Comparison of ENCODE assay signal across 8 cellular contexts in the genomic region with DNA sequence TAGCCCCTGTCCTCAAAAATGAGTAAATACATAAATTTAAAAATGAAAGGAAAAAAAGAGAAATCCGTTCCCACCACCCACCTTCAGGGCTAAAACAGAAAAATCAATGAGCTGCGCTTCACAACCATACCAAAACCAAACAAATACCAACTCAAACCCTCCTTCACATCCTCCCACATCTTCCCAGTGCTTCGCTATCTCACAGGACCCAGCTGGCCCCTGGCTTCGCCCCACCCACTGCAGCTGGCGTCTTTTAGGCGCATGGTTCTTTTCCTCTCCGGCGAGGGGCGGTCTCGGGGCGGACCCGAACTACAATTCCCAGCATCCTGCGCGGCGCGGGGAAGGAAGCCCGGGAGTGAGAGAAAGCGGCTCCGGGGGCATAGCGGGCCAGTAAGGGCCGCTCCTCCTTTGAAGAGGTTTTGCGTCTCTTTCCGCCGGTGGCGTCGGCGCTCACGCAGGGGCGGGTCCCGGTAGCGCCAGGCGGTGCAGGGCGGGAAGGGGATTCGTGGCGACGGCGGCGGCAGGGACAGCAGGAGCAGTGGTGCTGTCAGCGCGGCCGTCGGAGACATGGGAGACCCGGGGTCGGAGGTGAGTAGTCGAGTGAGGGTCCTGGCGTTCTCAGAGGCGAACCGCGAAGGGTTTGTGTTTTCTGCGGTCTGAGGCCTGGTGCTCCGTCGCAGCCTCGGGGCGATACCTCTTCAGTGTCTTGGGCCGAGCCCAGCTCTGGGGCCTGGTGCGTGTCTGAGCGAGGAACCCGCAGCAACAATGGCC. TPM values are rescaled to one million over a fixed set of nuclear protein-coding genes. Genes with fewer than 3 reads are reported as not detected.
DNase-seq lines count a peak whose midpoint lies in the region; ATAC-seq and TF ChIP-seq lines count a peak whose summit lies in the region.

A gene with protein sequence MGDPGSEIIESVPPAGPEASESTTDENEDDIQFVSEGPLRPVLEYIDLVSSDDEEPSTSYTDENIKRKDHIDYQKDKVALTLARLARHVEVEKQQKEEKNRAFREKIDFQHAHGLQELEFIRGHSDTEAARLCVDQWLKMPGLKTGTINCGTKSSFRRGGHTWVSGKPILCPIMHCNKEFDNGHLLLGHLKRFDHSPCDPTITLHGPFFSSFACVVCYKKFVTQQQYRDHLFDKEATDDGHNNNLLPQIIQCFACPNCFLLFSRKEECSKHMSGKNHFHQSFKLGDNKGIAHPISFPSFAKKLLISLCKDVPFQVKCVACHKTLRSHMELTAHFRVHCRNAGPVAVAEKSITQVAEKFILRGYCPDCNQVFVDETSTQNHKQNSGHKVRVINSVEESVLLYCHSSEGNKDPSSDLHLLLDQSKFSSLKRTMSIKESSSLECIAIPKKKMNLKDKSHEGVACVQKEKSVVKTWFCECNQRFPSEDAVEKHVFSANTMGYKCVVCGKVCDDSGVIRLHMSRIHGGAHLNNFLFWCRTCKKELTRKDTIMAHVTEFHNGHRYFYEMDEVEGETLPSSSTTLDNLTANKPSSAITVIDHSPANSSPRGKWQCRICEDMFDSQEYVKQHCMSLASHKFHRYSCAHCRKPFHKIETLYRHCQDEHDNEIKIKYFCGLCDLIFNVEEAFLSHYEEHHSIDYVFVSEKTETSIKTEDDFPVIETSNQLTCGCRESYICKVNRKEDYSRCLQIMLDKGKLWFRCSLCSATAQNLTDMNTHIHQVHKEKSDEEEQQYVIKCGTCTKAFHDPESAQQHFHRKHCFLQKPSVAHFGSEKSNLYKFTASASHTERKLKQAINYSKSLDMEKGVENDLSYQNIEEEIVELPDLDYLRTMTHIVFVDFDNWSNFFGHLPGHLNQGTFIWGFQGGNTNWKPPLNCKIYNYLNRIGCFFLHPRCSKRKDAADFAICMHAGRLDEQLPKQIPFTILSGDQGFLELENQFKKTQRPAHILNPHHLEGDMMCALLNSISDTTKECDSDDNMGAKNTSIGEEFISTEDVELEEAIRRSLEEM (plus strand): TSS at position 502 of the 771 bp plus-strand sequence. CDS start 66 bp downstream, at position 568.

- H3K27me3 ChIP-seq in kidney epithelial cell (ENCODE audit: control insufficient read depth, insufficient read depth, low read length), result no peaks in the 10 kb centered on the region

- ATAC-seq in HG03439 (IDR thresholded peaks at IDR 0.05; ENCODE audit: unreplicated experiment), result peak; percentile 94

- DNase-seq in AML-193 (lab: John Stamatoyannopoulos, UW), result peak; percentile 97 to 98
- peak; percentile 100 for DNase-seq in NCI-H510A treated with DMSO at 0.1 percent for 48 hours (lab: John Stamatoyannopoulos, UW)
- peak; percentile 92 to 94 for DNase-seq in activated CD4-positive, alpha-beta T cell treated with anti-CD3 and anti-CD28 coated beads for 24 hours (ENCODE audit: low read depth in 2 of 2)
- DNase-seq in choroid plexus epithelial cell (ENCODE audit: low read depth), result peak; percentile 96
- peak; percentile 77 for DNase-seq in kidney epithelial cell (ENCODE audit: low read depth)
- DNase-seq in stimulated activated CD4-positive, alpha-beta T cell treated with anti-CD3 and anti-CD28 coated beads, Interleukin-15, amount 100 ng/mL, for 48 hours (ENCODE audit: low read depth in 2 of 2), result peak; percentile 95 to 96

- H3K4me3 ChIP-seq in choroid plexus epithelial cell (ENCODE audit: low read depth, low read length) (peak within 1 kb of the TSS; percentile 76), kidney epithelial cell (ENCODE audit: low read depth, low read length) (peak within 1 kb of the TSS; percentile 75)

- TF ChIP-seq POLR2A in GM19193 (IDR thresholded peaks at IDR 0.05; ENCODE audit: extremely low read depth, insufficient read depth, insufficient read length), result peak; percentile 83

- no peaks in the 10 kb centered on the region for H3K36me3 ChIP-seq in kidney epithelial cell (ENCODE audit: control insufficient read depth, insufficient read depth, low read length)

- no peak for TF ChIP-seq CTCF in choroid plexus epithelial cell (conservative IDR thresholded peaks at IDR 0.05; ENCODE audit: low read depth, low read length)
- TF ChIP-seq CTCF in kidney epithelial cell (IDR thresholded peaks at IDR 0.05; ENCODE audit: insufficient read depth, low read length, poor library complexity, severe bottlenecking), result no peak

RNA-seq across cellular contexts. Expression of the gene that starts here (rescaled TPM):
- 34.4 and 37.2 TPM in 2 replicates for total RNA-seq in kidney epithelial cell

Comparison
In these comparisons a context has a peak if more than half of its experiments do, and no peak if none do; other contexts are left out.
1. Peak in every context shown above with its lines: DNase-seq, ATAC-seq and H3K4me3 ChIP-seq.